22 cellular contexts compared by ENCODE assay signal in genomic region chr5:149299451-149300054, GRCh38. TPM values are rescaled to one million over a fixed set of nuclear protein-coding genes. Genes with fewer than 3 reads are reported as not detected.
DNase-seq lines count a peak whose midpoint lies in the region; ATAC-seq and TF ChIP-seq lines count a peak whose summit lies in the region.
"Had no signal": no experiment of that assay in that cellular context is flagged by ENCODE, and none has a peak within 500 bp of the region (broad histone marks: within the 10 kb centered on the region; RNA-seq: fewer than 3 reads in every experiment).

No MANE protein-coding gene starts in this region.

- H3K4me3 Mint-ChIP-seq in central memory CD8-positive, alpha-beta T cell = no peak overlapping the region
- no peak overlapping the region for H3K4me3 Mint-ChIP-seq in nephron progenitor cell
- H3K4me3 Mint-ChIP-seq: activated naive CD8-positive, alpha-beta T cell treated with anti-CD3 and anti-CD28 coated beads, Interleukin-2, amount 10 ng/mL, durations not matched to agents 7 days and 5 days; CD8-positive, alpha-beta memory T cell; T-helper 2 cell treated with Interferon-gamma antibody and Interleukin-4, amounts not matched to agents 5 μg/mL and 100 μg/mL, for 36 hours had no signal

- DNase-seq in central memory CD8-positive, alpha-beta T cell (ENCODE audit: low spot score in 2 of 2) = no peak
- peak; percentile 75 for DNase-seq in right atrium auricular region (ENCODE audit: low spot score)
- DNase-seq in nephron progenitor cell = no peak
- DNase-seq in upper lobe of left lung = peak in 1 of 2 donors; percentile 64
- no peak for DNase-seq in hippocampal formation (lab: John Stamatoyannopoulos, UW)
- DNase-seq in MG63 = no peak
- DNase-seq: activated CD4-positive, alpha-beta T cell treated with anti-CD3 and anti-CD28 coated beads, Interleukin-2, amount 50 U/mL, for 1 hour; activated naive CD8-positive, alpha-beta T cell treated with anti-CD3 and anti-CD28 coated beads, Interleukin-2, amount 10 ng/mL, durations not matched to agents 7 days and 5 days; brain microvascular endothelial cell; CD8-positive, alpha-beta memory T cell; DMS79; NCI-H1105 treated with DMSO at 0.1 percent for 48 hours; NCI-H2081; NCI-H524 treated with DMSO at 0.1 percent for 48 hours; SK-N-SH; stimulated activated CD4-positive, alpha-beta T cell treated with anti-CD3 and anti-CD28 coated beads, Interleukin-12 subunit alpha, Interleukin-12 subunit beta, amount 100 ng/mL, for 4 hours; stimulated activated CD8-positive, alpha-beta memory T cell treated with anti-CD3 and anti-CD28 coated beads, Interleukin-4, amount 100 ng/mL, for 48 hours; WERI-Rb-1 had no signal

- H3K27ac ChIP-seq in right atrium auricular region (peak overlapping the region; percentile 82), upper lobe of left lung (peak overlapping the region; percentile 70 to 85 (median 78))
- H3K27ac ChIP-seq: brain microvascular endothelial cell, prostate gland, suprapubic skin, WERI-Rb-1 had no signal

- H3K4me1 ChIP-seq in right atrium auricular region (peaks cover 0 to 67% of the 10 kb centered on the region in 2 donors), upper lobe of left lung (peaks cover 23 to 53% (median 38%) of the 10 kb centered on the region in 4 donors)
- H3K4me1 ChIP-seq: prostate gland had no signal

- no peaks in the 10 kb centered on the region for H3K36me3 Mint-ChIP-seq in central memory CD8-positive, alpha-beta T cell (ENCODE audit: insufficient read depth)
- H3K36me3 Mint-ChIP-seq in nephron progenitor cell (ENCODE audit: low read depth) = no peaks in the 10 kb centered on the region
- H3K36me3 Mint-ChIP-seq: activated naive CD8-positive, alpha-beta T cell treated with anti-CD3 and anti-CD28 coated beads, Interleukin-2, amount 10 ng/mL, durations not matched to agents 7 days and 5 days; CD8-positive, alpha-beta memory T cell had no signal

- no peaks in the 10 kb centered on the region for H3K9me3 ChIP-seq in right atrium auricular region
- no peaks in the 10 kb centered on the region for H3K9me3 ChIP-seq in upper lobe of left lung
- no peaks in the 10 kb centered on the region for H3K9me3 ChIP-seq in MG63
- H3K9me3 ChIP-seq: prostate gland, SK-N-SH, suprapubic skin had no signal

- TF ChIP-seq EP300 in upper lobe of left lung (IDR thresholded peaks at IDR 0.05) = peak in 1 of 4 donors; percentile 20

- ATAC-seq in central memory CD8-positive, alpha-beta T cell (replicated peaks; ENCODE audit: extremely low read depth, poor library complexity, severe bottlenecking) = no peak
- peak; percentile 5 to 16 for ATAC-seq in upper lobe of left lung (ENCODE audit: low FRiP score in 2 of 2)
- no peak for ATAC-seq in GM18867 (IDR thresholded peaks at IDR 0.05; ENCODE audit: unreplicated experiment)

- H3K4me1 Mint-ChIP-seq in central memory CD8-positive, alpha-beta T cell = peaks cover 6% of the 10 kb centered on the region
- H3K4me1 Mint-ChIP-seq in nephron progenitor cell = peaks cover 45% of the 10 kb centered on the region

- H3K4me3 ChIP-seq in right atrium auricular region = no peak overlapping the region
- H3K4me3 ChIP-seq in upper lobe of left lung = peak overlapping the region in 1 of 4 donors; percentile 22
- H3K4me3 ChIP-seq in MG63 = no peak overlapping the region
- H3K4me3 ChIP-seq: prostate gland, suprapubic skin had no signal

- no peaks in the 10 kb centered on the region for H3K9me3 Mint-ChIP-seq in central memory CD8-positive, alpha-beta T cell
- no peaks in the 10 kb centered on the region for H3K9me3 Mint-ChIP-seq in nephron progenitor cell
- H3K9me3 Mint-ChIP-seq: activated naive CD8-positive, alpha-beta T cell treated with anti-CD3 and anti-CD28 coated beads, Interleukin-2, amount 10 ng/mL, durations not matched to agents 7 days and 5 days; CD8-positive, alpha-beta memory T cell; T-helper 2 cell treated with Interferon-gamma antibody and Interleukin-4, amounts not matched to agents 5 μg/mL and 100 μg/mL, for 36 hours had no signal

- TF ChIP-seq CTCF in right atrium auricular region (IDR thresholded peaks at IDR 0.05) = no peak
- TF ChIP-seq CTCF in nephron progenitor cell (IDR thresholded peaks at IDR 0.05) = no peak
- TF ChIP-seq CTCF in upper lobe of left lung (IDR thresholded peaks at IDR 0.05) = no peak

- WGBS in upper lobe of left lung, 2 donors = 46 to 52% methylated on average over 9 to 14 of the region's 14 CpGs

- no peak for TF ChIP-seq POLR2A in upper lobe of left lung (IDR thresholded peaks at IDR 0.05)

- H3K36me3 ChIP-seq in right atrium auricular region = peaks cover 34% of the 10 kb centered on the region
- H3K36me3 ChIP-seq in upper lobe of left lung = peaks cover 0 to 21% (median 0%) of the 10 kb centered on the region in 4 donors
- H3K36me3 ChIP-seq in MG63 = peaks cover 5% of the 10 kb centered on the region
- H3K36me3 ChIP-seq: brain microvascular endothelial cell, prostate gland, WERI-Rb-1 had no signal

- peak overlapping the region; percentile 40 for H3K27ac Mint-ChIP-seq in central memory CD8-positive, alpha-beta T cell (ENCODE audit: low read depth)
- H3K27ac Mint-ChIP-seq in nephron progenitor cell = peak overlapping the region; percentile 29
- H3K27ac Mint-ChIP-seq: T-helper 2 cell treated with Interferon-gamma antibody and Interleukin-4, amounts not matched to agents 5 μg/mL and 100 μg/mL, for 36 hours had no signal

- peaks cover 61% of the 10 kb centered on the region for H3K27me3 Mint-ChIP-seq in central memory CD8-positive, alpha-beta T cell
- H3K27me3 Mint-ChIP-seq in nephron progenitor cell (ENCODE audit: low read depth, poor library complexity) = no peaks in the 10 kb centered on the region

- H3K27me3 ChIP-seq in right atrium auricular region (no peaks in the 10 kb centered on the region), upper lobe of left lung (no peaks in the 10 kb centered on the region), MG63 (no peaks in the 10 kb centered on the region)
- H3K27me3 ChIP-seq: brain microvascular endothelial cell, suprapubic skin had no signal

RNA-seq across cellular contexts. Expression of gene AFAP1L1, which starts 27.9 kb away (rescaled TPM):
- total RNA-seq in right atrium auricular region = 10 to 100 TPM; 45.6 to 48.9 TPM
- 10 to 100 TPM; 15.1 to 40.8 (median 26.5) TPM for total RNA-seq in upper lobe of left lung
- 8.1 and 16.2 TPM in 2 replicates for total RNA-seq in MG63 (2014; rRNA removed; shearing (Covaris generic); ENCODE audit: low replicate concordance)

RNA-seq across cellular contexts. Expression of gene GRPEL2, which starts 45.7 kb away (rescaled TPM):
- total RNA-seq in right atrium auricular region (10 to 100 TPM in 1 of 2 donors, 1 to 10 TPM in 1; 6.9 to 10.7 TPM), upper lobe of left lung (10 to 100 TPM in 4 of 6 donors, 1 to 10 TPM in 2; 7.3 to 22.1 (median 12.9) TPM)
- 30.2 and 49.1 TPM in 2 replicates for total RNA-seq in MG63 (2014; rRNA removed; shearing (Covaris generic); ENCODE audit: low replicate concordance)

RNA-seq across cellular contexts. Expression of gene PCYOX1L, which starts 58.3 kb away (rescaled TPM):
- total RNA-seq in right atrium auricular region = 1 to 10 TPM; 4.0 to 5.6 TPM
- 10 to 100 TPM in 1 of 6 donors, 1 to 10 TPM in 5; 3.2 to 10.1 (median 5.0) TPM for total RNA-seq in upper lobe of left lung
- total RNA-seq in MG63 (2014; rRNA removed; shearing (Covaris generic); ENCODE audit: low replicate concordance) = 6.4 and 16.6 TPM in 2 replicates

Comparison
In these comparisons a context has a peak if more than half of its experiments do, and no peak if none do; other contexts are left out.
1. ATAC-seq: peak in upper lobe of left lung (2 of 2); none in central memory CD8-positive, alpha-beta T cell (single experiment) and GM18867 (single experiment).